23 cellular contexts compared by ENCODE assay signal in the genomic region with DNA sequence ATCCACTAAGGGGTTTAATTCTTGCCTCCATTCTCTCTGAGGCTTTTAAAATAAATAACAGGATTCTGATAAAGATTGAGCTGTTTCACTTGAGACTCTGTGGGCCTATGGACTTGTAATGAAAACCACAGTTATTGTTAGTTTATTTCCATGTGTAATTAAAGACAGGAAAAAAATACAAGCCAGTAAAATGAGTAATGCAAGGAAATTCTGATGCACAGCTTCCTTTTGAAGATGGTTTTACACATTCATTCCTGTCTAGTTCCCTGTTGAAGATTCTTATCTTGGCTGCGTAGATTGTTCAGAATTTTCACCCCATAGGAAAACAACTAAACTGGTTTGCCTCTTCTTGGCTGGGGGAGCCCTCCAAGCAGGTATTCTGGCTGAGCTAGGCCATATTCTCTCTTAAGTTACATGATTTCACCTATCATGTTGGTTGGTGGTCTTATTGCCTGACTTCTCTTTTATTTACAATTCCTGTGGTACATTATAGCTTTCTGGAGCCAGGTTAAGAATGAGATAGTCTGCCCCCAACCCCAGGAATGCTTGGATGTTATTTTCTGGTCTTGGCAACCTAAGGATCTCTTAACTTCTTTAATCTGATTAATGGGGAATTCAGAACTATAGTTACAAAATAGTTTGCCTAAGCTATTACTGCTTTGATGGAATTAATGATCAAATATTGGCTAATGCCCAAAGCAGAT.
DNase-seq lines count a peak whose midpoint lies in the region; ATAC-seq, FAIRE-seq and TF ChIP-seq lines count a peak whose summit lies in the region.
"Had no signal": no experiment of that assay in that cellular context is flagged by ENCODE, and none has a peak within 500 bp of the region (broad histone marks: within the 10 kb centered on the region; RNA-seq: fewer than 3 reads in every experiment).

No MANE protein-coding gene starts in this region.

- in situ Hi-C loops in mammary epithelial cell (cut with MboI; ENCODE audit: low sequenced_read_pairs in 2 of 2) = no loop called here

- H2AFZ ChIP-seq in mammary epithelial cell (ENCODE audit: low read depth, low read length) (no peak overlapping the region), astrocyte (ENCODE audit: low read depth, low read length) (no peak overlapping the region)

- peak; percentile 73 for DNase-seq in mammary epithelial cell
- no peak for DNase-seq in breast epithelium (ENCODE audit: low spot score in 2 of 2)
- DNase-seq in astrocyte (ENCODE audit: low read depth) = peak; percentile 88
- peak; percentile 50 for DNase-seq in glomerular endothelial cell (ENCODE audit: extremely low read depth, low read depth, low spot score)
- DNase-seq in NCI-H226 = no peak
- no peak for DNase-seq in DMS153 (lab: John Stamatoyannopoulos, UW)
- DNase-seq: 8988T; activated B cell treated with CpG ODN at 0.5 μM for 24 hours; activated effector memory CD4-positive, alpha-beta T cell treated with anti-CD3 and anti-CD28 coated beads, Interleukin-2, amount 50 U/mL, for 16 hours; aorta; COR-L47; effector CD4-positive, alpha-beta T cell; gastrocnemius medialis; MG63; NCI-H2029 treated with DMSO at 0.1 percent for 48 hours; NCI-H526 treated with DMSO at 0.1 percent for 48 hours; Peyer's patch; spleen; stomach had no signal

- BruUV-seq in mammary epithelial cell (replicated peaks; lab: Mats Ljungman, UMichigan) = no TSS peak

- peak; percentile 75 for FAIRE-seq in astrocyte (lab: Jason Lieb, UNC)

- ATAC-seq in HG03196 (IDR thresholded peaks at IDR 0.05; ENCODE audit: unreplicated experiment) (no peak), HG03521 (IDR thresholded peaks at IDR 0.05; ENCODE audit: unreplicated experiment) (no peak)
- ATAC-seq: gastrocnemius medialis had no signal

- H4K20me1 ChIP-seq in mammary epithelial cell (ENCODE audit: insufficient read depth, low read length) = no peaks in the 10 kb centered on the region
- H4K20me1 ChIP-seq in astrocyte (ENCODE audit: insufficient read depth, low read length) = no peaks in the 10 kb centered on the region

- no peak overlapping the region for H3K4me2 ChIP-seq in mammary epithelial cell (ENCODE audit: insufficient read depth, low read depth, low read length)
- peak overlapping the region; percentile 30 for H3K4me2 ChIP-seq in astrocyte (ENCODE audit: low read length)

- peaks cover 20% of the 10 kb centered on the region for H3K4me1 Mint-ChIP-seq in astrocyte (ENCODE audit: low read depth, unreplicated experiment)
- H3K4me1 Mint-ChIP-seq: activated B cell treated with CpG ODN at 0.5 μM for 24 hours, memory B cell had no signal

- H3K27me3 Mint-ChIP-seq in astrocyte (ENCODE audit: low read depth, unreplicated experiment) = no peaks in the 10 kb centered on the region

- no peaks in the 10 kb centered on the region for H3K9me3 ChIP-seq in mammary epithelial cell (replicated peaks; ENCODE audit: insufficient read depth, low read length)
- no peaks in the 10 kb centered on the region for H3K9me3 ChIP-seq in breast epithelium
- H3K9me3 ChIP-seq in astrocyte (ENCODE audit: insufficient read depth, low read depth, low read length) = no peaks in the 10 kb centered on the region
- H3K9me3 ChIP-seq: gastrocnemius medialis, MG63, neutrophil, Peyer's patch, spleen, stomach had no signal

- peaks cover 2% of the 10 kb centered on the region for H3K36me3 Mint-ChIP-seq in astrocyte (ENCODE audit: low read depth, unreplicated experiment)
- H3K36me3 Mint-ChIP-seq: memory B cell had no signal

- H3K4me3 ChIP-seq in mammary epithelial cell (replicated peaks in 1 of 3; ENCODE audit: insufficient read depth in 1 of 3, low read depth in 2 of 3, low read length in 3 of 3) = no peak overlapping the region
- no peak overlapping the region for H3K4me3 ChIP-seq in breast epithelium
- no peak overlapping the region for H3K4me3 ChIP-seq in astrocyte (ENCODE audit: insufficient read depth, low read depth, low read length)
- H3K4me3 ChIP-seq: gastrocnemius medialis, MG63, Peyer's patch, spleen, stomach had no signal

- no peak for TF ChIP-seq POLR2A in breast epithelium (IDR thresholded peaks at IDR 0.05)

- no peaks in the 10 kb centered on the region for H3K27me3 ChIP-seq in mammary epithelial cell (ENCODE audit: insufficient read depth, low read length)
- H3K27me3 ChIP-seq in breast epithelium = no peaks in the 10 kb centered on the region
- H3K27me3 ChIP-seq in astrocyte (ENCODE audit: insufficient read depth, low read length) = peaks cover 4% of the 10 kb centered on the region
- H3K27me3 ChIP-seq: gastrocnemius medialis, MG63, neutrophil, Peyer's patch, spleen, stomach had no signal

- no peaks in the 10 kb centered on the region for H3K9me3 Mint-ChIP-seq in astrocyte (ENCODE audit: unreplicated experiment)
- H3K9me3 Mint-ChIP-seq: activated B cell treated with CpG ODN at 0.5 μM for 24 hours had no signal

- H3K27ac ChIP-seq in mammary epithelial cell (ENCODE audit: insufficient read depth, low read depth, low read length) = no peak overlapping the region
- no peak overlapping the region for H3K27ac ChIP-seq in breast epithelium
- peak overlapping the region; percentile 41 for H3K27ac ChIP-seq in astrocyte (ENCODE audit: low read depth, low read length)
- H3K27ac ChIP-seq: gastrocnemius medialis, neutrophil, Peyer's patch, spleen, stomach had no signal

- H3K79me2 ChIP-seq in mammary epithelial cell (ENCODE audit: insufficient read depth, low read length) (no peaks in the 10 kb centered on the region), astrocyte (ENCODE audit: insufficient read depth, low read length) (no peaks in the 10 kb centered on the region)

- H3K27ac Mint-ChIP-seq in astrocyte (ENCODE audit: unreplicated experiment) = peak overlapping the region; percentile 91
- H3K27ac Mint-ChIP-seq: activated B cell treated with CpG ODN at 0.5 μM for 24 hours, memory B cell had no signal

- TF ChIP-seq CTCF in mammary epithelial cell (conservative IDR thresholded peaks at IDR 0.05 in 1 of 2, IDR thresholded peaks at IDR 0.05 in 1 of 2; ENCODE audit: extremely low read depth in 1 of 2, insufficient read depth in 1 of 2, low read depth in 1 of 2, low read length in 2 of 2) (no peak), breast epithelium (IDR thresholded peaks at IDR 0.05) (no peak), astrocyte (IDR thresholded peaks at IDR 0.05; ENCODE audit: insufficient read depth, low read depth, low read length) (no peak)

- H3K36me3 ChIP-seq in mammary epithelial cell (ENCODE audit: insufficient read depth, low read length) (no peaks in the 10 kb centered on the region), breast epithelium (no peaks in the 10 kb centered on the region), astrocyte (ENCODE audit: insufficient read depth, low read length) (no peaks in the 10 kb centered on the region)
- H3K36me3 ChIP-seq: gastrocnemius medialis, MG63, neutrophil, Peyer's patch, spleen, stomach had no signal

- CTCF ChIA-PET in mammary epithelial cell (lab: Charles Lee; ENCODE audit: low non-redundant PET) = no interaction called here

- intact Hi-C loops in mammary epithelial cell (cut with micrococcal nuclease) = no loop called here
- intact Hi-C loops in breast epithelium (cut with DNase I; ENCODE audit: low total_unique reads) = no loop called here

- 0% methylated on average over 1 of the region's 1 CpG for WGBS in mammary epithelial cell (ENCODE audit: low coverage, missing lambda C conversion rate)

- H3K9ac ChIP-seq in mammary epithelial cell (ENCODE audit: insufficient read depth, low read length) (no peak overlapping the region), astrocyte (ENCODE audit: low read length) (no peak overlapping the region)

- dilution Hi-C loops in mammary epithelial cell (cut with HindIII; ENCODE audit: low sequenced_read_pairs) = no loop called here

- H3K4me3 Mint-ChIP-seq in astrocyte (ENCODE audit: unreplicated experiment) = peak overlapping the region; percentile 14
- H3K4me3 Mint-ChIP-seq: activated B cell treated with CpG ODN at 0.5 μM for 24 hours, memory B cell had no signal

- H3K4me1 ChIP-seq in mammary epithelial cell (ENCODE audit: insufficient read depth, low read length) = peaks cover 3% of the 10 kb centered on the region
- H3K4me1 ChIP-seq in breast epithelium = no peaks in the 10 kb centered on the region
- peaks cover 4% of the 10 kb centered on the region for H3K4me1 ChIP-seq in astrocyte (ENCODE audit: insufficient read depth, low read length)
- H3K4me1 ChIP-seq: Peyer's patch, spleen had no signal

Comparison
In these comparisons a context has a peak if more than half of its experiments do, and no peak if none do; other contexts are left out.
1. DNase-seq: peak in mammary epithelial cell (single experiment), astrocyte (single experiment) and glomerular endothelial cell (single experiment); none in breast epithelium (0 of 2), NCI-H226 (single experiment) and DMS153 (single experiment).